Comparison of ENCODE assay signal across 8 cellular contexts in genomic region chr1:153990468-153991150, GRCh38. TPM values are rescaled to one million over a fixed set of nuclear protein-coding genes. Genes with fewer than 3 reads are reported as not detected.
DNase-seq lines count a peak whose midpoint lies in the region; ATAC-seq and TF ChIP-seq lines count a peak whose summit lies in the region.

RPS27 (plus strand) TSS chr1:153990762; CDS start chr1:153990797, 35 bp downstream.

- peak within 1 kb of the TSS; percentile 90 for H3K9ac ChIP-seq in SU-DHL-6 (ENCODE audit: low read length)

- H3F3A ChIP-seq in SU-DHL-6 (ENCODE audit: insufficient read depth): peaks cover 47% of the 10 kb centered on the region

- H3K9me2 ChIP-seq in SU-DHL-6 (replicated peaks; ENCODE audit: insufficient read depth, low read length): no peaks in the 10 kb centered on the region

- intact Hi-C loops in head of caudate nucleus (cut with DNase I) (no loop called here), thyroid gland (cut with DNase I) (no loop called here)

- H2AFZ ChIP-seq in SU-DHL-6 (ENCODE audit: low read depth, low read length, severe bottlenecking): peak within 1 kb of the TSS; percentile 66

- peaks cover 39% of the 10 kb centered on the region for H3K4me1 Mint-ChIP-seq in activated naive CD8-positive, alpha-beta T cell treated with anti-CD3 and anti-CD28 coated beads, Interleukin-2, amount 10 ng/mL, durations not matched to agents 7 days and 5 days
- H3K4me1 Mint-ChIP-seq in osteocyte (ENCODE audit: unreplicated experiment): peaks cover 29% of the 10 kb centered on the region

- H3K4me3 Mint-ChIP-seq in activated naive CD8-positive, alpha-beta T cell treated with anti-CD3 and anti-CD28 coated beads, Interleukin-2, amount 10 ng/mL, durations not matched to agents 7 days and 5 days: peak within 1 kb of the TSS; percentile 93
- H3K4me3 Mint-ChIP-seq in osteocyte (ENCODE audit: unreplicated experiment): peak within 1 kb of the TSS; percentile 93

- H3K27me3 ChIP-seq in SU-DHL-6 (ENCODE audit: low read length) (no peaks in the 10 kb centered on the region), thyroid gland (no peaks in the 10 kb centered on the region)

- no peaks in the 10 kb centered on the region for H3K9me3 Mint-ChIP-seq in activated naive CD8-positive, alpha-beta T cell treated with anti-CD3 and anti-CD28 coated beads, Interleukin-2, amount 10 ng/mL, durations not matched to agents 7 days and 5 days
- H3K9me3 Mint-ChIP-seq in osteocyte (ENCODE audit: unreplicated experiment): peaks cover under 1% of the 10 kb centered on the region

- H3K27me3 Mint-ChIP-seq in activated naive CD8-positive, alpha-beta T cell treated with anti-CD3 and anti-CD28 coated beads, Interleukin-2, amount 10 ng/mL, durations not matched to agents 7 days and 5 days: no peaks in the 10 kb centered on the region
- no peaks in the 10 kb centered on the region for H3K27me3 Mint-ChIP-seq in osteocyte (ENCODE audit: unreplicated experiment)

- H4K20me1 ChIP-seq in SU-DHL-6 (ENCODE audit: low read depth, low read length): peaks cover 8% of the 10 kb centered on the region

- peaks cover 27% of the 10 kb centered on the region for H3K36me3 Mint-ChIP-seq in activated naive CD8-positive, alpha-beta T cell treated with anti-CD3 and anti-CD28 coated beads, Interleukin-2, amount 10 ng/mL, durations not matched to agents 7 days and 5 days
- H3K36me3 Mint-ChIP-seq in osteocyte (ENCODE audit: unreplicated experiment): peaks cover 28% of the 10 kb centered on the region

- WGBS in thyroid gland, 2 donors: 1% methylated on average over 36 of the region's 36 CpGs

- peak within 1 kb of the TSS; percentile 67 for H3K4me3 ChIP-seq in GM08714 (ENCODE audit: low read length)
- peak within 1 kb of the TSS; percentile 86 for H3K4me3 ChIP-seq in SU-DHL-6 (ENCODE audit: insufficient read depth, low read length, poor library complexity, severe bottlenecking)
- H3K4me3 ChIP-seq in thyroid gland (replicated peaks in 1 of 3): peak within 1 kb of the TSS; percentile 68 to 100 (median 97)

- POLR2A ChIA-PET in activated naive CD8-positive, alpha-beta T cell treated with anti-CD3 and anti-CD28 coated beads, Interleukin-2, amount 10 ng/mL, durations not matched to agents 7 days and 5 days (lab: Charles Lee): interaction anchor here (0.5 to 3.5 kb wide), 44 partner anchors 9 to 479 kb away, joined by 3 to 29 read pairs (median 5); partner anchors contain the start of genes CHTOP, CREB3L4, DENND4B and GATAD2B

- peak within 1 kb of the TSS; percentile 79 for H3K27ac ChIP-seq in SU-DHL-6 (ENCODE audit: low read depth, low read length)
- peak within 1 kb of the TSS; percentile 81 to 92 (median 89) for H3K27ac ChIP-seq in thyroid gland

- H3K27ac Mint-ChIP-seq in activated naive CD8-positive, alpha-beta T cell treated with anti-CD3 and anti-CD28 coated beads, Interleukin-2, amount 10 ng/mL, durations not matched to agents 7 days and 5 days: peak within 1 kb of the TSS; percentile 98
- peak within 1 kb of the TSS; percentile 98 for H3K27ac Mint-ChIP-seq in osteocyte (ENCODE audit: unreplicated experiment)

- TF ChIP-seq POLR2A in thyroid gland (IDR thresholded peaks at IDR 0.05): peak; percentile 90 to 98

- H3K4me1 ChIP-seq in thyroid gland: peaks cover 19 to 29% of the 10 kb centered on the region in 2 donors

- TF ChIP-seq CTCF in SU-DHL-6 (IDR thresholded peaks at IDR 0.05; ENCODE audit: insufficient read depth, low read length, poor library complexity, severe bottlenecking) (no peak), osteocyte (IDR thresholded peaks at IDR 0.05) (no peak), thyroid gland (IDR thresholded peaks at IDR 0.05) (no peak)

- peak; percentile 72 for ATAC-seq in HG02623 (IDR thresholded peaks at IDR 0.05; ENCODE audit: unreplicated experiment)
- ATAC-seq in activated naive CD8-positive, alpha-beta T cell treated with anti-CD3 and anti-CD28 coated beads, Interleukin-2, amount 10 ng/mL, durations not matched to agents 7 days and 5 days (ENCODE audit: low read depth): peak; percentile 83

- H3K36me3 ChIP-seq in SU-DHL-6 (ENCODE audit: low read length) (peaks cover 29% of the 10 kb centered on the region), thyroid gland (peaks cover 29 to 30% of the 10 kb centered on the region in 2 donors)

- peak; percentile 98 for DNase-seq in NCI-H128 (lab: John Stamatoyannopoulos, UW; ENCODE audit: unreplicated experiment)
- DNase-seq in activated naive CD8-positive, alpha-beta T cell treated with anti-CD3 and anti-CD28 coated beads, Interleukin-2, amount 10 ng/mL, durations not matched to agents 7 days and 5 days: peak; percentile 84
- DNase-seq in head of caudate nucleus: peak; percentile 73 to 97 (median 90)
- peak; percentile 94 for DNase-seq in osteocyte (ENCODE audit: extremely low spot score, unreplicated experiment)
- DNase-seq in thyroid gland: peak; percentile 92 to 93

- peak within 1 kb of the TSS; percentile 88 for H3K4me2 ChIP-seq in SU-DHL-6 (ENCODE audit: low read depth, low read length, poor library complexity, severe bottlenecking)

- H3K79me2 ChIP-seq in SU-DHL-6 (ENCODE audit: insufficient read depth, low read length): peaks cover 23% of the 10 kb centered on the region

- no peaks in the 10 kb centered on the region for H3K9me3 ChIP-seq in SU-DHL-6 (ENCODE audit: insufficient read depth, low read length)
- no peaks in the 10 kb centered on the region for H3K9me3 ChIP-seq in thyroid gland

RNA-seq across cellular contexts. Expression of gene RPS27, which starts in this region (rescaled TPM):
- 1,000 to 10,000 TPM; 3,346 to 3,734 TPM for total RNA-seq in activated naive CD8-positive, alpha-beta T cell treated with anti-CD3 and anti-CD28 coated beads, Interleukin-2, amount 10 ng/mL, durations not matched to agents 7 days and 5 days
- total RNA-seq in osteocyte: 1,646 and 1,797 TPM in 2 replicates
- total RNA-seq in thyroid gland: 1,000 to 10,000 TPM; 2,032 to 3,294 (median 2,297) TPM

Comparison
In these comparisons a context has a peak if more than half of its experiments do, and no peak if none do; other contexts are left out.
1. Peak in every context shown above with its lines: DNase-seq, ATAC-seq, H3K4me3 ChIP-seq and H3K27ac ChIP-seq.